In the genomic region with DNA sequence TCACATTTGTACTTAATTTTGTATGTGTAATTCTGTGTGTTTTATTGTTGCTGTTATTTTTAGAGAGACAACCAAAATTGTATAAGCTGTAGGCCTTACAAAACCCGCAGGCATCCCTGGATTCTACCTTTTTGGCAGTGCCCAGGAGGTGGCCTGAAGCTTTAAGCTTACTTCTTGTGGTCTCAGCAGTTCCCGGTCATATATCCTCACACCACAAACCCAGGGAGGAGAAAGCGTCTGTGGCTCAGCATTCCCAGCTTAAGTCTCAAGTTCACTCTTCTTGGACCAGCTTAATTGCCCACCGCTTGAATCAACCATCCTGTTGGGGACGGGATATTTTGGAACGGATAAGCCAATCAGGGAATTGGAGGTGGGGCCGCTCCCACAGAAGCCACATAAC, we compare ENCODE assay signal across 19 cellular contexts. TPM values are rescaled to one million over a fixed set of nuclear protein-coding genes. Genes with fewer than 3 reads are reported as not detected.
DNase-seq lines count a peak whose midpoint lies in the region; FAIRE-seq and TF ChIP-seq lines count a peak whose summit lies in the region.
"Had no signal": no experiment of that assay in that cellular context is flagged by ENCODE, and none has a peak within 500 bp of the region (broad histone marks: within the 10 kb centered on the region; RNA-seq: fewer than 3 reads in every experiment).

No MANE protein-coding gene starts in this region.

- TF ChIP-seq CTCF in astrocyte (IDR thresholded peaks at IDR 0.05; ENCODE audit: insufficient read depth, low read depth, low read length) (no peak), neural crest cell (conservative IDR thresholded peaks at IDR 0.05) (no peak)

- no peaks in the 10 kb centered on the region for H3K27me3 Mint-ChIP-seq in astrocyte (ENCODE audit: low read depth, unreplicated experiment)
- H3K27me3 Mint-ChIP-seq in neural crest cell (ENCODE audit: low read depth), result no peaks in the 10 kb centered on the region

- H3K4me3 ChIP-seq in astrocyte (ENCODE audit: insufficient read depth, low read depth, low read length) (no peak overlapping the region), H7 (ENCODE audit: insufficient read depth, low read depth, low read length) (no peak overlapping the region)
- H3K4me3 ChIP-seq: BLaER1 treated with 17β-estradiol and CSF1 and Interleukin-3, amounts not matched to agents 10 nM and 100 nM; GM12878 had no signal

- no peak overlapping the region for H3K4me2 ChIP-seq in astrocyte (ENCODE audit: low read length)

- H3K4me1 Mint-ChIP-seq in astrocyte (ENCODE audit: low read depth, unreplicated experiment), result peaks cover 9% of the 10 kb centered on the region
- H3K4me1 Mint-ChIP-seq in neural crest cell, result no peaks in the 10 kb centered on the region
- H3K4me1 Mint-ChIP-seq: B cell had no signal

- H3K27ac Mint-ChIP-seq in astrocyte (ENCODE audit: unreplicated experiment) (peak overlapping the region; percentile 7), neural crest cell (ENCODE audit: unreplicated experiment) (peak overlapping the region; percentile 57)
- H3K27ac Mint-ChIP-seq: B cell; CD8-positive, alpha-beta T cell had no signal

- no peaks in the 10 kb centered on the region for H3K4me1 ChIP-seq in astrocyte (ENCODE audit: insufficient read depth, low read length)

- FAIRE-seq in astrocyte (lab: Jason Lieb, UNC), result no peak
- FAIRE-seq: GM12878, H1 had no signal

- no peak overlapping the region for H3K9ac ChIP-seq in astrocyte (ENCODE audit: low read length)
- H3K9ac ChIP-seq: BLaER1 treated with 17β-estradiol and CSF1 and Interleukin-3, amounts not matched to agents 10 nM and 100 nM had no signal

- H3K36me3 Mint-ChIP-seq in astrocyte (ENCODE audit: low read depth, unreplicated experiment), result no peaks in the 10 kb centered on the region
- H3K36me3 Mint-ChIP-seq in neural crest cell (ENCODE audit: low read depth), result no peaks in the 10 kb centered on the region
- H3K36me3 Mint-ChIP-seq: CD8-positive, alpha-beta T cell had no signal

- H3K27me3 ChIP-seq in astrocyte (ENCODE audit: insufficient read depth, low read length) (no peaks in the 10 kb centered on the region), H7 (ENCODE audit: control insufficient read depth, insufficient read depth, low read length) (no peaks in the 10 kb centered on the region)
- H3K27me3 ChIP-seq: BLaER1 treated with 17β-estradiol and CSF1 and Interleukin-3, amounts not matched to agents 10 nM and 100 nM had no signal

- no peak overlapping the region for H3K4me3 Mint-ChIP-seq in astrocyte (ENCODE audit: unreplicated experiment)
- H3K4me3 Mint-ChIP-seq in neural crest cell, result no peak overlapping the region
- H3K4me3 Mint-ChIP-seq: B cell; CD8-positive, alpha-beta T cell had no signal

- H3K9me3 Mint-ChIP-seq in astrocyte (ENCODE audit: unreplicated experiment) (peaks cover 2% of the 10 kb centered on the region), neural crest cell (no peaks in the 10 kb centered on the region)
- H3K9me3 Mint-ChIP-seq: CD8-positive, alpha-beta T cell had no signal

- no peak overlapping the region for H3K27ac ChIP-seq in astrocyte (ENCODE audit: low read depth, low read length)
- H3K27ac ChIP-seq: HL-60 had no signal

- no peaks in the 10 kb centered on the region for H3K36me3 ChIP-seq in astrocyte (ENCODE audit: insufficient read depth, low read length)
- H3K36me3 ChIP-seq in H7 (replicated peaks; ENCODE audit: control insufficient read depth, insufficient read depth, low read length), result no peaks in the 10 kb centered on the region
- H3K36me3 ChIP-seq: BLaER1 treated with 17β-estradiol and CSF1 and Interleukin-3, amounts not matched to agents 10 nM and 100 nM had no signal

- H4K20me1 ChIP-seq in astrocyte (ENCODE audit: insufficient read depth, low read length), result no peaks in the 10 kb centered on the region
- H4K20me1 ChIP-seq: BLaER1 treated with 17β-estradiol and CSF1 and Interleukin-3, amounts not matched to agents 10 nM and 100 nM had no signal

- peak; percentile 11 for DNase-seq in GM03348 (ENCODE audit: low spot score)
- DNase-seq in astrocyte (ENCODE audit: low read depth), result no peak
- DNase-seq in neural crest cell (ENCODE audit: low read depth, low spot score), result no peak
- DNase-seq in NCI-H774 (lab: John Stamatoyannopoulos, UW), result no peak
- DNase-seq in NCI-H2029 treated with DMSO at 0.1 percent for 48 hours (lab: John Stamatoyannopoulos, UW), result no peak
- no peak for DNase-seq in activated CD4-positive, alpha-beta T cell treated with anti-CD3 and anti-CD28 coated beads for 48 hours
- no peak for DNase-seq in H7
- DNase-seq: 8988T; Calu3; CD8-positive, alpha-beta T cell; DMS79 treated with DMSO at 0.1 percent for 48 hours; GF-D8; HCEC 1CT had no signal

- H3K9me3 ChIP-seq in astrocyte (ENCODE audit: insufficient read depth, low read depth, low read length), result no peaks in the 10 kb centered on the region

- H3K79me2 ChIP-seq in astrocyte (ENCODE audit: insufficient read depth, low read length), result no peaks in the 10 kb centered on the region

- no peak overlapping the region for H2AFZ ChIP-seq in astrocyte (ENCODE audit: low read depth, low read length)

RNA-seq across cellular contexts. Expression of gene C2CD4A, which starts 36.7 kb away (rescaled TPM):
- total RNA-seq in astrocyte (not detected in 2 replicates), neural crest cell (not detected in 2 replicates)
- not detected in 2 replicates for total RNA-seq in H7 (2014; rRNA removed; shearing (Covaris generic))
- total RNA-seq: B cell, GM12878, H1, HT1080 had no signal

RNA-seq across cellular contexts. Expression of gene VPS13C, which starts 43.2 kb away (rescaled TPM):
- total RNA-seq in astrocyte, result 33.6 and 35.4 TPM in 2 replicates
- 31.5 and 33.1 TPM in 2 replicates for total RNA-seq in neural crest cell
- 6.5 and 9.7 TPM in 2 replicates for total RNA-seq in H7 (2014; rRNA removed; shearing (Covaris generic))
